Comparison of ENCODE assay signal across 22 cellular contexts in genomic region chr7:157668221-157668883, GRCh38.
A peak's percentile ranks its signal among the peaks of the same experiment; 100 is the strongest.
DNase-seq lines count a peak whose midpoint lies in the region; TF ChIP-seq lines count a peak whose summit lies in the region.
"Had no signal": no experiment of that assay in that cellular context is flagged by ENCODE, and none has a peak within 500 bp of the region (broad histone marks: within the 10 kb centered on the region; RNA-seq: fewer than 3 reads in every experiment).

No MANE protein-coding gene starts in this region.

- no peaks in the 10 kb centered on the region for H3K27me3 Mint-ChIP-seq in activated naive CD4-positive, alpha-beta T cell treated with anti-CD3 and anti-CD28 coated beads, Interleukin-2, amount 50 U/mL, for 24 hours

- WGBS in neuronal stem cell (ENCODE audit: extremely low coverage in 2 of 2, insufficient read length in 2 of 2, insufficient replicate concordance in 1 of 2), 2 donors = no CpG with 5 or more reads among the region's 22 CpGs

- no peak overlapping the region for H3K4me2 ChIP-seq in neuronal stem cell (ENCODE audit: insufficient read depth, low read length, poor library complexity, severe bottlenecking)

- peaks cover 23% of the 10 kb centered on the region for H3K79me1 ChIP-seq in neuronal stem cell (ENCODE audit: low read depth, low read length)

- H2BK15ac ChIP-seq in neuronal stem cell (ENCODE audit: low read length) = no peak overlapping the region

- H3K4me3 ChIP-seq in neuronal stem cell (ENCODE audit: low read length in 2 of 2) = no peak overlapping the region
- H3K4me3 ChIP-seq: left ventricle myocardium inferior, Peyer's patch, uterus had no signal

- no peaks in the 10 kb centered on the region for H3K9me3 Mint-ChIP-seq in activated naive CD4-positive, alpha-beta T cell treated with anti-CD3 and anti-CD28 coated beads, Interleukin-2, amount 50 U/mL, for 24 hours

- DNase-seq in activated naive CD4-positive, alpha-beta T cell (lab: John Stamatoyannopoulos, UW) = no peak
- DNase-seq in neuronal stem cell (ENCODE audit: low spot score) = no peak
- DNase-seq in NCI-H226 = no peak
- no peak for DNase-seq in kidney tubule cell (ENCODE audit: low spot score)
- DNase-seq in cerebellar nuclear complex (lab: John Stamatoyannopoulos, UW) = no peak
- DNase-seq: activated CD4-positive, alpha-beta T cell treated with anti-CD3 and anti-CD28 coated beads, Interleukin-2, amount 50 U/mL, for 48 hours; activated T-cell treated with anti-CD3 and anti-CD28 coated beads, Interleukin-2, amount 50 U/mL, for 1 hour; GOT3; left ventricle myocardium inferior; NCI-H1092; NCI-H2081; NCI-H526 treated with DMSO at 0.1 percent for 48 hours; small intestine; stimulated activated CD8-positive, alpha-beta memory T cell treated with anti-CD3 and anti-CD28 coated beads, Interleukin-4, amount 100 ng/mL, for 48 hours; SW 1271; uterus had no signal

- H3K36me3 Mint-ChIP-seq in activated naive CD4-positive, alpha-beta T cell treated with anti-CD3 and anti-CD28 coated beads, Interleukin-2, amount 50 U/mL, for 24 hours = no peaks in the 10 kb centered on the region
- H3K36me3 Mint-ChIP-seq: CD8-positive, alpha-beta memory T cell had no signal

- H3K23ac ChIP-seq in neuronal stem cell (ENCODE audit: low read depth, low read length, poor library complexity) = no peak overlapping the region

- no peak overlapping the region for H2BK5ac ChIP-seq in neuronal stem cell (ENCODE audit: low read length)

- H3K27ac Mint-ChIP-seq in activated naive CD4-positive, alpha-beta T cell treated with anti-CD3 and anti-CD28 coated beads, Interleukin-2, amount 50 U/mL, for 24 hours = no peak overlapping the region

- H3K14ac ChIP-seq in neuronal stem cell (ENCODE audit: low read length) = no peak overlapping the region

- no peak overlapping the region for H3K4ac ChIP-seq in neuronal stem cell (ENCODE audit: low read length)

- H3K4me3 Mint-ChIP-seq in activated naive CD4-positive, alpha-beta T cell treated with anti-CD3 and anti-CD28 coated beads, Interleukin-2, amount 50 U/mL, for 24 hours = peak overlapping the region; percentile 12

- H3K9me3 ChIP-seq in KOPT-K1 (ENCODE audit: insufficient read depth, low read length, poor library complexity, severe bottlenecking) (no peaks in the 10 kb centered on the region), neuronal stem cell (replicated peaks in 1 of 2; ENCODE audit: control insufficient read depth in 2 of 2, insufficient read depth in 1 of 2, low read depth in 1 of 2, low read length in 2 of 2) (no peaks in the 10 kb centered on the region)
- H3K9me3 ChIP-seq: left ventricle myocardium inferior, uterus had no signal

- H3K27me3 ChIP-seq in neuronal stem cell (ENCODE audit: control insufficient read depth in 3 of 3, insufficient read depth in 3 of 3, low read depth in 1 of 3, low read length in 3 of 3) = peaks cover 0 to 2% (median 0%) of the 10 kb centered on the region in 3 experiments
- H3K27me3 ChIP-seq: Peyer's patch, uterus had no signal

- no peak overlapping the region for H2BK12ac ChIP-seq in neuronal stem cell (ENCODE audit: low read length)

- H3K18ac ChIP-seq in neuronal stem cell (ENCODE audit: low read length) = peak overlapping the region; percentile 59

- H4K8ac ChIP-seq in neuronal stem cell (ENCODE audit: low read depth, low read length) = no peak overlapping the region

- peaks cover 30 to 39% of the 10 kb centered on the region in 2 donors for H3K4me1 ChIP-seq in neuronal stem cell (ENCODE audit: control insufficient read depth in 2 of 2, insufficient read depth in 1 of 2, low read depth in 1 of 2, low read length in 2 of 2)
- H3K4me1 ChIP-seq: left ventricle myocardium inferior, parathyroid adenoma, Peyer's patch, uterus had no signal

- H3K9ac ChIP-seq in neuronal stem cell (ENCODE audit: low read depth, low read length, poor library complexity) = no peak overlapping the region
- H3K9ac ChIP-seq: parathyroid adenoma had no signal

- H3K27ac ChIP-seq in KOPT-K1 (ENCODE audit: low read depth, low read length, poor library complexity, severe bottlenecking) (peak overlapping the region; percentile 99), neuronal stem cell (replicated peaks; ENCODE audit: low read length) (no peak overlapping the region)
- H3K27ac ChIP-seq: left ventricle myocardium inferior, parathyroid adenoma, Peyer's patch, uterus had no signal

- no peak overlapping the region for H4K91ac ChIP-seq in neuronal stem cell (ENCODE audit: low read depth, low read length, poor library complexity)

- no peak overlapping the region for H2AK5ac ChIP-seq in neuronal stem cell (ENCODE audit: low read depth, low read length)

- no peak overlapping the region for H2BK120ac ChIP-seq in neuronal stem cell (ENCODE audit: low read depth, low read length)

- H2AFZ ChIP-seq in neuronal stem cell (ENCODE audit: low read length) = no peak overlapping the region
- H2AFZ ChIP-seq: parathyroid adenoma had no signal

- peaks cover 28% of the 10 kb centered on the region for H3K4me1 Mint-ChIP-seq in activated naive CD4-positive, alpha-beta T cell treated with anti-CD3 and anti-CD28 coated beads, Interleukin-2, amount 50 U/mL, for 24 hours

- H3K36me3 ChIP-seq in KOPT-K1 (ENCODE audit: insufficient read depth, low read length) (peaks cover 11% of the 10 kb centered on the region; the same call in 1 of the 2 replicates), neuronal stem cell (replicated peaks in 1 of 2; ENCODE audit: control insufficient read depth in 2 of 2, insufficient read depth in 2 of 2, low read length in 2 of 2) (peaks cover 15 to 97% of the 10 kb centered on the region in 2 donors)
- H3K36me3 ChIP-seq: left ventricle myocardium inferior, Peyer's patch, uterus had no signal

TF ChIP-seq in PFSK-1, 5 proteins besides CTCF, POLR2A, EP300 and RAD21:
- TF ChIP-seq REST (IDR thresholded peaks at IDR 0.05; ENCODE audit: insufficient read depth in 1 of 2, low read depth in 2 of 2, low read length in 2 of 2) (no peak), FOXP2 (optimal IDR thresholded peaks at IDR 0.05; ENCODE audit: borderline replicate concordance, extremely low read depth, extremely low read length, insufficient read depth) (peak; percentile 43)
